In genomic region chr6:119090256-119090655, GRCh38 we compare ENCODE assay signal across 27 cellular contexts. TPM values are rescaled to one million over a fixed set of nuclear protein-coding genes. Genes with fewer than 3 reads are reported as not detected.
DNase-seq lines count a peak whose midpoint lies in the region; ATAC-seq and TF ChIP-seq lines count a peak whose summit lies in the region.
"Had no signal": no experiment of that assay in that cellular context is flagged by ENCODE, and none has a peak within 500 bp of the region (broad histone marks: within the 10 kb centered on the region; RNA-seq: fewer than 3 reads in every experiment).

No MANE protein-coding gene starts in this region.

- ATAC-seq in WTC11, result peak; percentile 53
- ATAC-seq in GM21723 (IDR thresholded peaks at IDR 0.05; ENCODE audit: unreplicated experiment), result no peak
- ATAC-seq: activated naive CD8-positive, alpha-beta T cell treated with anti-CD3 and anti-CD28 coated beads, Interleukin-2, amount 50 U/mL, for 24 hours; body of pancreas; left ventricle myocardium superior; natural killer cell; Right ventricle myocardium inferior; stimulated activated naive CD8-positive, alpha-beta T cell treated with anti-CD3 and anti-CD28 coated beads, Interleukin-15, Interleukin-2, amounts not matched to agents 100 U/mL and 50 U/mL, for 24 hours had no signal

- no peak overlapping the region for H2AK5ac ChIP-seq in mesendoderm (ENCODE audit: low read length)

- H3K9ac ChIP-seq in mesendoderm (ENCODE audit: low read length), result no peak overlapping the region

- H4K5ac ChIP-seq in mesendoderm (ENCODE audit: low read length), result no peak overlapping the region

- H3K18ac ChIP-seq in mesendoderm (ENCODE audit: low read length), result no peak overlapping the region

- CTCF ChIA-PET in HEK293 (lab: Yijun Ruan, JAX) (interaction anchor here (0.6 to 1.1 kb wide), 4 partner anchors 11 to 39 kb away, joined by 3 to 8 read pairs (median 4); partner anchors contain the start of gene FAM184A), WTC11 (lab: Charles Lee) (interaction anchor here (1.3 kb wide), 1 partner anchor 12 kb away, joined by 6 read pairs; the partner anchor contains the start of gene FAM184A)

- peaks cover 3% of the 10 kb centered on the region for H3K36me3 Mint-ChIP-seq in WTC11
- H3K36me3 Mint-ChIP-seq: natural killer cell had no signal

- no peak overlapping the region for H3K4ac ChIP-seq in mesendoderm (ENCODE audit: low read depth, low read length)

- peaks cover 11% of the 10 kb centered on the region for H3K4me1 Mint-ChIP-seq in WTC11
- H3K4me1 Mint-ChIP-seq: activated CD4-positive, alpha-beta T cell treated with anti-CD3 and anti-CD28 coated beads, Interleukin-2, amount 10 ng/mL, durations not matched to agents 7 days and 5 days; activated naive CD8-positive, alpha-beta T cell treated with anti-CD3 and anti-CD28 coated beads, Interleukin-2, amount 50 U/mL, for 24 hours; CD4-positive, alpha-beta memory T cell; natural killer cell had no signal

- no peaks in the 10 kb centered on the region for H3K4me1 ChIP-seq in HEK293 (ENCODE audit: control insufficient read depth, insufficient read depth, low read length)
- H3K4me1 ChIP-seq in esophagus muscularis mucosa, result no peaks in the 10 kb centered on the region
- H3K4me1 ChIP-seq in mesendoderm (ENCODE audit: control insufficient read depth, low read depth, low read length), result no peaks in the 10 kb centered on the region
- H3K4me1 ChIP-seq: body of pancreas, testis, uterus had no signal

- no peak overlapping the region for H4K8ac ChIP-seq in mesendoderm (ENCODE audit: low read depth, low read length)

- H2BK15ac ChIP-seq in mesendoderm (replicated peaks; ENCODE audit: low read depth), result no peak overlapping the region

- no peak for TF ChIP-seq POLR2A in esophagus muscularis mucosa (IDR thresholded peaks at IDR 0.05; ENCODE audit: low read depth)

- no peak overlapping the region for H3K4me2 ChIP-seq in mesendoderm (ENCODE audit: low read length)

- DNase-seq in WTC11 (ENCODE audit: low spot score), result no peak
- peak; percentile 24 for DNase-seq in esophagus muscularis mucosa (ENCODE audit: extremely low spot score)
- DNase-seq in mesendoderm, result peak; percentile 33
- DNase-seq in NCI-H774 (lab: John Stamatoyannopoulos, UW), result no peak
- DNase-seq in GF-D8 (lab: John Stamatoyannopoulos, UW), result no peak
- DNase-seq: activated CD4-positive, alpha-beta T cell treated with anti-CD3 and anti-CD28 coated beads, Interleukin-2, amount 10 ng/mL, durations not matched to agents 7 days and 5 days; activated naive CD8-positive, alpha-beta T cell treated with anti-CD3 and anti-CD28 coated beads, Interleukin-2, amount 50 U/mL, for 24 hours; activated T-cell treated with anti-CD3 and anti-CD28 coated beads, Interleukin-2, amount 50 U/mL, for 48 hours; body of pancreas; CD4-positive, alpha-beta memory T cell; DMS 273 treated with DMSO at 0.1 percent for 48 hours; effector CD8-positive, alpha-beta T cell; erythroblast; HFFc6; left ventricle myocardium superior; natural killer cell; NCI-H1048; NCI-H1694 treated with DMSO at 0.1 percent for 48 hours; NCI-H2171; NCI-H524; stimulated activated naive CD8-positive, alpha-beta T cell treated with anti-CD3 and anti-CD28 coated beads, Interleukin-15, Interleukin-2, amounts not matched to agents 100 U/mL and 50 U/mL, for 24 hours; testis; uterus had no signal

- no peaks in the 10 kb centered on the region for H3K79me1 ChIP-seq in mesendoderm (ENCODE audit: low read length)

- no peak for TF ChIP-seq EP300 in esophagus muscularis mucosa (IDR thresholded peaks at IDR 0.05)

- no peak overlapping the region for H3K4me3 Mint-ChIP-seq in WTC11
- H3K4me3 Mint-ChIP-seq: activated CD4-positive, alpha-beta T cell treated with anti-CD3 and anti-CD28 coated beads, Interleukin-2, amount 10 ng/mL, durations not matched to agents 7 days and 5 days; activated naive CD8-positive, alpha-beta T cell treated with anti-CD3 and anti-CD28 coated beads, Interleukin-2, amount 50 U/mL, for 24 hours; CD4-positive, alpha-beta memory T cell; HFFc6; natural killer cell had no signal

- no peak overlapping the region for H3K27ac Mint-ChIP-seq in WTC11
- H3K27ac Mint-ChIP-seq: activated CD4-positive, alpha-beta T cell treated with anti-CD3 and anti-CD28 coated beads, Interleukin-2, amount 10 ng/mL, durations not matched to agents 7 days and 5 days; activated naive CD8-positive, alpha-beta T cell treated with anti-CD3 and anti-CD28 coated beads, Interleukin-2, amount 50 U/mL, for 24 hours; CD4-positive, alpha-beta memory T cell; HFFc6; natural killer cell had no signal

- H3K23ac ChIP-seq in mesendoderm (ENCODE audit: low read length), result no peak overlapping the region

- intact Hi-C loops in esophagus muscularis mucosa (cut with DNase I), result no loop called here

- no peak overlapping the region for H2BK120ac ChIP-seq in mesendoderm (ENCODE audit: low read depth, low read length)

- H3K4me3 ChIP-seq in HEK293 (ENCODE audit: low read depth, low read length) (no peak overlapping the region), esophagus muscularis mucosa (no peak overlapping the region), mesendoderm (ENCODE audit: low read length) (no peak overlapping the region)
- H3K4me3 ChIP-seq: body of pancreas, testis, uterus had no signal

- H3K27me3 Mint-ChIP-seq in WTC11 (ENCODE audit: low read depth), result no peaks in the 10 kb centered on the region

- H3K56ac ChIP-seq in mesendoderm (ENCODE audit: low read length), result no peak overlapping the region

- H3K36me3 ChIP-seq in HEK293 (ENCODE audit: control insufficient read depth in 2 of 2, insufficient read depth in 1 of 2, low read length in 2 of 2), result no peaks in the 10 kb centered on the region
- no peaks in the 10 kb centered on the region for H3K36me3 ChIP-seq in esophagus muscularis mucosa
- no peaks in the 10 kb centered on the region for H3K36me3 ChIP-seq in mesendoderm (ENCODE audit: control insufficient read depth, insufficient read depth, low read length)
- H3K36me3 ChIP-seq: uterus had no signal

- H3K27me3 ChIP-seq in esophagus muscularis mucosa (no peaks in the 10 kb centered on the region), mesendoderm (ENCODE audit: insufficient read depth, low read length, poor library complexity) (no peaks in the 10 kb centered on the region)
- H3K27me3 ChIP-seq: body of pancreas, testis, uterus had no signal

- TF ChIP-seq CTCF in HEK293 (tag by site-specific recombination; IDR thresholded peaks at IDR 0.05) (no peak), WTC11 (IDR thresholded peaks at IDR 0.05) (no peak), esophagus muscularis mucosa (IDR thresholded peaks at IDR 0.05) (no peak)

- H3K9me3 ChIP-seq in HEK293 (ENCODE audit: control insufficient read depth, insufficient read depth, low read depth, low read length) (no peaks in the 10 kb centered on the region), esophagus muscularis mucosa (no peaks in the 10 kb centered on the region)
- H3K9me3 ChIP-seq: body of pancreas, testis, uterus had no signal

- H3K9me3 Mint-ChIP-seq in WTC11, result peaks cover 13% of the 10 kb centered on the region
- H3K9me3 Mint-ChIP-seq: activated naive CD8-positive, alpha-beta T cell treated with anti-CD3 and anti-CD28 coated beads, Interleukin-2, amount 50 U/mL, for 24 hours; HFFc6; natural killer cell had no signal

- H3K79me2 ChIP-seq in mesendoderm (ENCODE audit: control insufficient read depth, insufficient read depth, low read length), result no peaks in the 10 kb centered on the region

- no peak overlapping the region for H3K27ac ChIP-seq in HEK293 (ENCODE audit: extremely low read depth, low read depth, low read length)
- H3K27ac ChIP-seq in esophagus muscularis mucosa (replicated peaks in 1 of 4), result no peak overlapping the region
- H3K27ac ChIP-seq in mesendoderm (ENCODE audit: low read depth, low read length), result no peak overlapping the region
- H3K27ac ChIP-seq: body of pancreas, HL-60, testis, uterus had no signal

- POLR2A ChIA-PET in HEK293 (lab: Yijun Ruan, JAX) (interaction anchor here (1.2 kb wide), 1 partner anchor 12 kb away, joined by 3 read pairs; the partner anchor contains the start of gene FAM184A), WTC11 (lab: Charles Lee) (no interaction called here)

- WGBS in esophagus muscularis mucosa, result 56% methylated on average over 2 of the region's 2 CpGs
- WGBS in mesendoderm (ENCODE audit: extremely low coverage, insufficient coverage, low lambda C conversion rate), result no CpG with 5 or more reads among the region's 2 CpGs

- no peak overlapping the region for H2BK5ac ChIP-seq in mesendoderm (ENCODE audit: low read length)

TF ChIP-seq in WTC11, 78 proteins besides CTCF, POLR2A, EP300 and RAD21 (continues in another document):
- no peak for TF ChIP-seq HMGA2 (CRISPR knock-in tag; IDR thresholded peaks at IDR 0.05)
- TF ChIP-seq PREB (CRISPR knock-in tag; IDR thresholded peaks at IDR 0.05; ENCODE audit: borderline replicate concordance), result no peak
- no peak for TF ChIP-seq E2F5 (CRISPR knock-in tag; IDR thresholded peaks at IDR 0.05)
- no peak for TF ChIP-seq ZNF232 (CRISPR knock-in tag; IDR thresholded peaks at IDR 0.05)
- no peak for TF ChIP-seq GABPB1 (CRISPR knock-in tag; IDR thresholded peaks at IDR 0.05)

RNA-seq across cellular contexts. Expression of gene FAM184A, which starts 11.8 kb away (rescaled TPM):
- 13.3 to 19.2 TPM (median 16.2 TPM) in 3 replicates for total RNA-seq in WTC11 (2021)
- 10 to 100 TPM in 1 of 4 donors, 1 to 10 TPM in 3; 7.6 to 11.2 (median 9.0) TPM for total RNA-seq in esophagus muscularis mucosa
- 6.2 TPM for polyA plus RNA-seq in mesendoderm (2013, experiment 1 of 2)
- 8.5 TPM for polyA plus RNA-seq in mesendoderm (2013, experiment 2 of 2)
- total RNA-seq: HFFc6 had no signal

Comparison
In these comparisons a context has a peak if more than half of its experiments do, and no peak if none do; other contexts are left out.
1. DNase-seq: peak in esophagus muscularis mucosa (single experiment) and mesendoderm (single experiment); none in WTC11 (single experiment), NCI-H774 (single experiment) and GF-D8 (single experiment).